In genomic region chr6:134358320-134358719, GRCh38 we compare ENCODE assay signal across 14 cellular contexts. TPM values are rescaled to one million over a fixed set of nuclear protein-coding genes. Genes with fewer than 3 reads are reported as not detected.
DNase-seq lines count a peak whose midpoint lies in the region; ATAC-seq and TF ChIP-seq lines count a peak whose summit lies in the region.
"Had no signal": no experiment of that assay in that cellular context is flagged by ENCODE, and none has a peak within 500 bp of the region (broad histone marks: within the 10 kb centered on the region; RNA-seq: fewer than 3 reads in every experiment).

No MANE protein-coding gene starts in this region.

- H3K36me3 ChIP-seq in osteoblast (ENCODE audit: insufficient read depth, low read length) (no peaks in the 10 kb centered on the region), OCI-LY7 (ENCODE audit: insufficient read depth, low read length) (no peaks in the 10 kb centered on the region)
- H3K36me3 ChIP-seq: esophagus squamous epithelium, SJSA1 had no signal

- H3K9me3 ChIP-seq in osteoblast (ENCODE audit: low read depth, low read length) (no peaks in the 10 kb centered on the region), OCI-LY7 (ENCODE audit: low read length) (no peaks in the 10 kb centered on the region)
- H3K9me3 ChIP-seq: esophagus squamous epithelium, SJSA1 had no signal

- no peak for ATAC-seq in HG02759 (IDR thresholded peaks at IDR 0.05; ENCODE audit: unreplicated experiment)

- DNase-seq in GM03348 (ENCODE audit: low spot score) (peak; percentile 43), RPMI7951 (ENCODE audit: low read depth) (peak; percentile 11), fibroblast of mammary gland (ENCODE audit: low read depth) (peak; percentile 59), osteoblast (ENCODE audit: insufficient read length, low spot score, missing footprints) (no peak), NCI-H1930 (lab: John Stamatoyannopoulos, UW) (no peak), caudate nucleus (lab: John Stamatoyannopoulos, UW) (no peak), OCI-LY7 (ENCODE audit: low spot score) (no peak)
- DNase-seq: activated naive CD4-positive, alpha-beta T cell treated with Interleukin-2 at 50 U/mL for 16 hours; CD8-positive, alpha-beta memory T cell; esophagus squamous epithelium; NCI-H1436; NCI-H526 treated with DMSO at 0.1 percent for 48 hours had no signal

- H3K4me2 ChIP-seq in osteoblast (ENCODE audit: insufficient read depth, low read length) = no peak overlapping the region
- H3K4me2 ChIP-seq in OCI-LY7 (ENCODE audit: low read length) = no peak overlapping the region

- CTCF ChIA-PET in OCI-LY7 (lab: Charles Lee; ENCODE audit: unreplicated experiment) = no interaction called here

- intact Hi-C loops in OCI-LY7 (cut with micrococcal nuclease; ENCODE audit: unreplicated experiment) = no loop called here

- no peak for TF ChIP-seq CTCF in fibroblast of mammary gland (conservative IDR thresholded peaks at IDR 0.05; ENCODE audit: control insufficient read depth, insufficient read depth, low read depth, low read length)
- TF ChIP-seq CTCF in osteoblast (IDR thresholded peaks at IDR 0.05; ENCODE audit: extremely low read depth, low read depth, low read length) = no peak
- TF ChIP-seq CTCF in OCI-LY7 (conservative IDR thresholded peaks at IDR 0.05; ENCODE audit: low read length) = no peak

- H3K4me3 ChIP-seq in fibroblast of mammary gland (ENCODE audit: control insufficient read depth, low read depth, low read length) (no peak overlapping the region), osteoblast (ENCODE audit: insufficient read depth, low read length) (no peak overlapping the region), OCI-LY7 (ENCODE audit: low read depth, low read length, poor library complexity, severe bottlenecking) (no peak overlapping the region)
- H3K4me3 ChIP-seq: esophagus squamous epithelium, SJSA1 had no signal

- POLR2A ChIA-PET in OCI-LY7 (lab: Charles Lee) = no interaction called here

- H3K27me3 ChIP-seq in osteoblast (ENCODE audit: insufficient read depth, low read length) = no peaks in the 10 kb centered on the region
- H3K27me3 ChIP-seq: esophagus squamous epithelium, SJSA1 had no signal

- H3K9me2 ChIP-seq in OCI-LY7 (ENCODE audit: insufficient read depth, low read length) = no peaks in the 10 kb centered on the region

- peaks cover 14% of the 10 kb centered on the region for H3K4me1 ChIP-seq in osteoblast (ENCODE audit: insufficient read depth, low read length)
- H3K4me1 ChIP-seq in OCI-LY7 (ENCODE audit: insufficient read depth, low read length, poor library complexity, severe bottlenecking) = no peaks in the 10 kb centered on the region

- H2AFZ ChIP-seq in osteoblast (ENCODE audit: low read length) (peak overlapping the region; percentile 82), OCI-LY7 (ENCODE audit: low read length) (no peak overlapping the region)

- H4K20me1 ChIP-seq in osteoblast (ENCODE audit: insufficient read depth, low read length) (no peaks in the 10 kb centered on the region), OCI-LY7 (ENCODE audit: insufficient read depth, low read length) (no peaks in the 10 kb centered on the region)

- H3K79me2 ChIP-seq in osteoblast (ENCODE audit: insufficient read depth, low read length) = no peaks in the 10 kb centered on the region
- no peaks in the 10 kb centered on the region for H3K79me2 ChIP-seq in OCI-LY7 (ENCODE audit: insufficient read depth, low read depth, low read length)

- peak overlapping the region; percentile 88 for H3K27ac ChIP-seq in osteoblast (ENCODE audit: low read depth, low read length)
- H3K27ac ChIP-seq in caudate nucleus (ENCODE audit: low read depth, low read length) = no peak overlapping the region
- H3K27ac ChIP-seq in OCI-LY7 (ENCODE audit: low read depth, low read length, poor library complexity, severe bottlenecking) = no peak overlapping the region
- H3K27ac ChIP-seq: esophagus squamous epithelium, SJSA1 had no signal

- no TSS peak for BruUV-seq in OCI-LY7 (replicated peaks; lab: Mats Ljungman, UMichigan)

RNA-seq across cellular contexts. Expression of gene SGK1, which starts 40.4 kb away (rescaled TPM):
- total RNA-seq in RPMI7951 (2014; rRNA removed; shearing (Covaris generic)) = 93.7 and 118 TPM in 2 replicates
- total RNA-seq in osteoblast (69.8 and 91.6 TPM in 2 replicates), OCI-LY7 (2022) (5.2 and 7.4 TPM in 2 replicates)
- total RNA-seq in OCI-LY7 (2014; rRNA removed; shearing (Covaris generic)) = 26.6 and 27.6 TPM in 2 replicates

Comparison
In these comparisons a context has a peak if more than half of its experiments do, and no peak if none do; other contexts are left out.
1. DNase-seq: peak in GM03348 (single experiment), RPMI7951 (single experiment) and fibroblast of mammary gland (single experiment); none in osteoblast (single experiment), NCI-H1930 (0 of 2), caudate nucleus (0 of 61) and OCI-LY7 (single experiment).